ENCODE assay signal across 26 cellular contexts in the genomic region with DNA sequence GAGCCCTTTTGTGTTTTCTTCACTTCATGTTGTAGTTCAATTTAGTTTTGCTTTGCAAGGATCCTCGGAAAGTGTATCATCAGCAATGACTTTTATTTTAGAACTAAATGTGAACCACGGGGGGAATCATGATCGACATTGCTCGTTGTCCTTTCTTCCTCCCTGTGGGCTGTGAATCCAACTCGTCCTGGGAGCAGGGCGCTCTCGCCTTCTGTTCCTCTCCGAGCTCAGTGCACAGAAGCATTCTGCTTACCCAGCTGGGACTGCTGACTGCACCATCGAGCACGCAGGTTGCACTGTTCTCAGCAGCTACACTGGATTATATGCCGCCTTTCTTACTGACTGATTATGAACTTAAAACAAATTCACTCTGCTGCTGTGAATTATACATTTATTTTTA.
DNase-seq lines count a peak whose midpoint lies in the region; ATAC-seq and TF ChIP-seq lines count a peak whose summit lies in the region.
"Had no signal": no experiment of that assay in that cellular context is flagged by ENCODE, and none has a peak within 500 bp of the region (broad histone marks: within the 10 kb centered on the region; RNA-seq: fewer than 3 reads in every experiment).

No MANE protein-coding gene starts in this region.

- H3K27me3 ChIP-seq in heart right ventricle (no peaks in the 10 kb centered on the region), neural progenitor cell (no peaks in the 10 kb centered on the region), upper lobe of right lung (no peaks in the 10 kb centered on the region)
- H3K27me3 ChIP-seq: ascending aorta, colonic mucosa, testis had no signal

- H3K27me3 Mint-ChIP-seq in neural progenitor cell (ENCODE audit: insufficient read depth, low read depth) = peaks cover 8% of the 10 kb centered on the region
- H3K27me3 Mint-ChIP-seq in stimulated activated naive B cell treated with anti-CD40 and anti-IgM and Interleukin-4, amounts not matched to agents 10 μg/mL and 1 μg/mL and 100 μg/mL, for 72 hours = peaks cover 7 to 22% of the 10 kb centered on the region in 2 donors

- no peak overlapping the region for H3K9ac ChIP-seq in neural progenitor cell
- H3K9ac ChIP-seq: GM23248 had no signal

- H3K9me3 Mint-ChIP-seq in neural progenitor cell = peaks cover 3% of the 10 kb centered on the region
- no peaks in the 10 kb centered on the region for H3K9me3 Mint-ChIP-seq in stimulated activated naive B cell treated with anti-CD40 and anti-IgM and Interleukin-4, amounts not matched to agents 10 μg/mL and 1 μg/mL and 100 μg/mL, for 72 hours
- H3K9me3 Mint-ChIP-seq: CD8-positive, alpha-beta memory T cell; nephron progenitor cell had no signal

- no peaks in the 10 kb centered on the region for H4K20me1 ChIP-seq in neural progenitor cell (ENCODE audit: low read depth)

- no peaks in the 10 kb centered on the region for H3K9me3 ChIP-seq in heart right ventricle
- no peaks in the 10 kb centered on the region for H3K9me3 ChIP-seq in neural progenitor cell (ENCODE audit: low read depth)
- H3K9me3 ChIP-seq in upper lobe of right lung = no peaks in the 10 kb centered on the region
- H3K9me3 ChIP-seq: ascending aorta, colonic mucosa, testis had no signal

- H3K4me3 ChIP-seq in heart right ventricle (peak overlapping the region in 1 of 10 donors; percentile 7), neural progenitor cell (no peak overlapping the region), upper lobe of right lung (no peak overlapping the region)
- H3K4me3 ChIP-seq: ascending aorta, colonic mucosa, GM23248, testis had no signal

- ATAC-seq in heart right ventricle (no peak), upper lobe of right lung (no peak), left ventricle myocardium superior (no peak)
- no peak for ATAC-seq in stimulated activated naive B cell treated with anti-CD40 and anti-IgM and Interleukin-4, amounts not matched to agents 10 μg/mL and 1 μg/mL and 100 μg/mL, for 72 hours (replicated peaks)

- H3K27ac Mint-ChIP-seq in neural progenitor cell = peak overlapping the region; percentile 47
- no peak overlapping the region for H3K27ac Mint-ChIP-seq in stimulated activated naive B cell treated with anti-CD40 and anti-IgM and Interleukin-4, amounts not matched to agents 10 μg/mL and 1 μg/mL and 100 μg/mL, for 72 hours
- H3K27ac Mint-ChIP-seq: CD8-positive, alpha-beta memory T cell; nephron progenitor cell had no signal

- WGBS in heart right ventricle, 2 donors = 72 to 78% methylated on average over 11 of the region's 11 CpGs

- H3K79me2 ChIP-seq in neural progenitor cell (ENCODE audit: low read depth) = no peaks in the 10 kb centered on the region

- H3K4me1 Mint-ChIP-seq in neural progenitor cell = peaks cover 59% of the 10 kb centered on the region
- H3K4me1 Mint-ChIP-seq in stimulated activated naive B cell treated with anti-CD40 and anti-IgM and Interleukin-4, amounts not matched to agents 10 μg/mL and 1 μg/mL and 100 μg/mL, for 72 hours = peaks cover 8 to 27% of the 10 kb centered on the region in 2 donors

- H3K36me3 Mint-ChIP-seq in neural progenitor cell = no peaks in the 10 kb centered on the region
- H3K36me3 Mint-ChIP-seq in stimulated activated naive B cell treated with anti-CD40 and anti-IgM and Interleukin-4, amounts not matched to agents 10 μg/mL and 1 μg/mL and 100 μg/mL, for 72 hours = no peaks in the 10 kb centered on the region
- H3K36me3 Mint-ChIP-seq: CD8-positive, alpha-beta memory T cell had no signal

- H3K4me3 Mint-ChIP-seq in neural progenitor cell = no peak overlapping the region
- peak overlapping the region in 1 of 2 donors; percentile 32 for H3K4me3 Mint-ChIP-seq in stimulated activated naive B cell treated with anti-CD40 and anti-IgM and Interleukin-4, amounts not matched to agents 10 μg/mL and 1 μg/mL and 100 μg/mL, for 72 hours
- H3K4me3 Mint-ChIP-seq: CD8-positive, alpha-beta memory T cell; nephron progenitor cell had no signal

- H2AFZ ChIP-seq in neural progenitor cell (replicated peaks) = no peak overlapping the region
- H2AFZ ChIP-seq: GM23248 had no signal

- H3K4me1 ChIP-seq in heart right ventricle = peaks cover 12 to 69% (median 57%) of the 10 kb centered on the region in 9 donors
- H3K4me1 ChIP-seq in neural progenitor cell = no peaks in the 10 kb centered on the region
- peaks cover 24% of the 10 kb centered on the region for H3K4me1 ChIP-seq in upper lobe of right lung
- H3K4me1 ChIP-seq: ascending aorta, colonic mucosa had no signal

- H3K27ac ChIP-seq in heart right ventricle (peak overlapping the region in 1 of 10 donors; percentile 13), cingulate gyrus (ENCODE audit: low read depth, low read length) (peak overlapping the region; percentile 60), neural progenitor cell (no peak overlapping the region), upper lobe of right lung (no peak overlapping the region)
- H3K27ac ChIP-seq: ascending aorta, colonic mucosa, GM23248, testis, WERI-Rb-1 had no signal

- H3F3A ChIP-seq in neural progenitor cell (ENCODE audit: low read depth) = no peaks in the 10 kb centered on the region

- intact Hi-C loops in cardiac septum (cut with DNase I) (no loop called here), heart right ventricle (cut with DNase I) (no loop called here), upper lobe of right lung (cut with DNase I) (loop anchor here (5.0 kb wide), 1 partner anchor 92 kb away; the partner anchor contains the start of gene PTPRE), left ventricle myocardium superior (cut with micrococcal nuclease) (no loop called here)

- H3K36me3 ChIP-seq in heart right ventricle (no peaks in the 10 kb centered on the region), neural progenitor cell (no peaks in the 10 kb centered on the region), upper lobe of right lung (no peaks in the 10 kb centered on the region)
- H3K36me3 ChIP-seq: ascending aorta, colonic mucosa, WERI-Rb-1 had no signal

- H3K4me2 ChIP-seq in neural progenitor cell = no peak overlapping the region

- TF ChIP-seq CTCF in heart right ventricle (IDR thresholded peaks at IDR 0.05) (no peak), neural progenitor cell (IDR thresholded peaks at IDR 0.05) (no peak), upper lobe of right lung (IDR thresholded peaks at IDR 0.05) (no peak)

- DNase-seq in cardiac septum (ENCODE audit: low spot score) (peak; percentile 50), heart right ventricle (no peak), neural progenitor cell (ENCODE audit: low spot score) (peak; percentile 21), upper lobe of right lung (peak; percentile 27), T-helper 1 cell (no peak), left ventricle myocardium superior (no peak)
- DNase-seq in stimulated activated naive B cell treated with anti-CD40 and anti-IgM and Interleukin-4, amounts not matched to agents 10 μg/mL and 1 μg/mL and 100 μg/mL, for 72 hours = no peak
- DNase-seq: activated CD4-positive, alpha-beta T cell treated with anti-CD3 and anti-CD28 coated beads, Interleukin-2, amount 50 U/mL, for 48 hours; activated naive CD4-positive, alpha-beta T cell treated with Interleukin-2 at 50 U/mL for 16 hours; activated T-cell treated with anti-CD3 and anti-CD28 coated beads for 4 hours; CD8-positive, alpha-beta memory T cell; colonic mucosa; GM23248; KG1; kidney glomerular epithelial cell; mesendoderm; NCI-H1092; NCI-H2081; NCI-H526; nephron progenitor cell; OCI-M1; SHP77 treated with DMSO at 0.1 percent for 48 hours; testis; WERI-Rb-1 had no signal

Comparison
In these comparisons a context has a peak if more than half of its experiments do, and no peak if none do; other contexts are left out.
1. DNase-seq: peak in cardiac septum (single experiment), neural progenitor cell (single experiment) and upper lobe of right lung (single experiment); none in heart right ventricle (0 of 2), T-helper 1 cell (0 of 5), stimulated activated naive B cell treated with anti-CD40 and anti-IgM and Interleukin-4, amounts not matched to agents 10 μg/mL and 1 μg/mL and 100 μg/mL, for 72 hours (single experiment) and left ventricle myocardium superior (single experiment).